Comparison of ENCODE assay signal across 8 cellular contexts in genomic region chr7:142385528-142386340, GRCh38.
DNase-seq lines count a peak whose midpoint lies in the region; ATAC-seq and TF ChIP-seq lines count a peak whose summit lies in the region.

No MANE protein-coding gene starts in this region.

- peak; percentile 75 for DNase-seq in AG10803 (ENCODE audit: low read depth)
- peak; percentile 60 to 70 for DNase-seq in NCI-H2081 (lab: John Stamatoyannopoulos, UW)
- DNase-seq in activated CD4-positive, alpha-beta T cell treated with anti-CD3 and anti-CD28 coated beads, Interleukin-2, amount 10 ng/mL, durations not matched to agents 7 days and 5 days = peak; percentile 65
- peak; percentile 46 for DNase-seq in fibroblast of gingiva (ENCODE audit: low read depth)
- peak; percentile 38 for DNase-seq in non-pigmented ciliary epithelial cell (ENCODE audit: low read depth)
- no peak for DNase-seq in vagina (ENCODE audit: extremely low spot score in 2 of 2)

- TF ChIP-seq CTCF in AG10803 (conservative IDR thresholded peaks at IDR 0.05; ENCODE audit: low read length) (peak; percentile 88), vagina (IDR thresholded peaks at IDR 0.05) (peak in 1 of 3 experiments; percentile 22)

- no peaks in the 10 kb centered on the region for H3K36me3 ChIP-seq in vagina

- POLR2A ChIA-PET in activated CD4-positive, alpha-beta T cell treated with anti-CD3 and anti-CD28 coated beads, Interleukin-2, amount 10 ng/mL, durations not matched to agents 7 days and 5 days (lab: Charles Lee) = no interaction called here

- ATAC-seq in GM18498 (IDR thresholded peaks at IDR 0.05; ENCODE audit: unreplicated experiment) = peak; percentile 76
- peak; percentile 64 for ATAC-seq in HG02870 (IDR thresholded peaks at IDR 0.05; ENCODE audit: unreplicated experiment)

- no peak overlapping the region for H3K4me3 ChIP-seq in AG10803 (ENCODE audit: low read length)
- no peak overlapping the region for H3K4me3 ChIP-seq in vagina

- no peak overlapping the region for H3K27ac Mint-ChIP-seq in activated CD4-positive, alpha-beta T cell treated with anti-CD3 and anti-CD28 coated beads, Interleukin-2, amount 10 ng/mL, durations not matched to agents 7 days and 5 days

- no peaks in the 10 kb centered on the region for H3K4me1 ChIP-seq in vagina

- H3K4me3 Mint-ChIP-seq in activated CD4-positive, alpha-beta T cell treated with anti-CD3 and anti-CD28 coated beads, Interleukin-2, amount 10 ng/mL, durations not matched to agents 7 days and 5 days = no peak overlapping the region

- no peaks in the 10 kb centered on the region for H3K27me3 ChIP-seq in vagina

- intact Hi-C loops in vagina (cut with DNase I) = no loop called here

- no peaks in the 10 kb centered on the region for H3K9me3 Mint-ChIP-seq in activated CD4-positive, alpha-beta T cell treated with anti-CD3 and anti-CD28 coated beads, Interleukin-2, amount 10 ng/mL, durations not matched to agents 7 days and 5 days

- H3K27me3 Mint-ChIP-seq in activated CD4-positive, alpha-beta T cell treated with anti-CD3 and anti-CD28 coated beads, Interleukin-2, amount 10 ng/mL, durations not matched to agents 7 days and 5 days = no peaks in the 10 kb centered on the region

- H3K9me3 ChIP-seq in vagina = no peaks in the 10 kb centered on the region

- peaks cover 28% of the 10 kb centered on the region for H3K4me1 Mint-ChIP-seq in activated CD4-positive, alpha-beta T cell treated with anti-CD3 and anti-CD28 coated beads, Interleukin-2, amount 10 ng/mL, durations not matched to agents 7 days and 5 days

- TF ChIP-seq POLR2A in vagina (IDR thresholded peaks at IDR 0.05) = no peak

- H3K36me3 Mint-ChIP-seq in activated CD4-positive, alpha-beta T cell treated with anti-CD3 and anti-CD28 coated beads, Interleukin-2, amount 10 ng/mL, durations not matched to agents 7 days and 5 days (ENCODE audit: low read depth) = no peaks in the 10 kb centered on the region

- no peak overlapping the region for H3K27ac ChIP-seq in vagina

- CTCF ChIA-PET in activated CD4-positive, alpha-beta T cell treated with anti-CD3 and anti-CD28 coated beads, Interleukin-2, amount 10 ng/mL, durations not matched to agents 7 days and 5 days (lab: Charles Lee) = interaction anchor here (1.0 to 2.9 kb wide), 9 partner anchors 9 to 131 kb away, joined by 3 to 9 read pairs (median 5); no protein-coding TSS in a partner anchor

Comparison
In these comparisons a context has a peak if more than half of its experiments do, and no peak if none do; other contexts are left out.
1. DNase-seq: peak in AG10803 (single experiment), NCI-H2081 (2 of 2), activated CD4-positive, alpha-beta T cell treated with anti-CD3 and anti-CD28 coated beads, Interleukin-2, amount 10 ng/mL, durations not matched to agents 7 days and 5 days (single experiment), fibroblast of gingiva (single experiment) and non-pigmented ciliary epithelial cell (single experiment); none in vagina (0 of 2).